In genomic region chr11:10500757-10501684, GRCh38 we compare ENCODE assay signal across 25 cellular contexts. TPM values are rescaled to one million over a fixed set of nuclear protein-coding genes. Genes with fewer than 3 reads are reported as not detected.
DNase-seq lines count a peak whose midpoint lies in the region; ATAC-seq and TF ChIP-seq lines count a peak whose summit lies in the region.
"Had no signal": no experiment of that assay in that cellular context is flagged by ENCODE, and none has a peak within 500 bp of the region (broad histone marks: within the 10 kb centered on the region; RNA-seq: fewer than 3 reads in every experiment).

No MANE protein-coding gene starts in this region.

- 88% methylated on average over 11 of the region's 20 CpGs for whole genome bisulfite sequencing in esophagus muscularis mucosa

- H3K4me3 Mint-ChIP-seq in activated CD8-positive, alpha-beta memory T cell treated with anti-CD3 and anti-CD28 coated beads, Interleukin-2, amount 10 ng/mL, durations not matched to agents 7 days and 5 days, result no peak overlapping the region
- H3K4me3 Mint-ChIP-seq in stimulated activated memory B cell treated with anti-CD40 and anti-IgM and Interleukin-4, amounts not matched to agents 10 μg/mL and 1 μg/mL and 100 μg/mL, for 72 hours, result no peak overlapping the region
- H3K4me3 Mint-ChIP-seq: CD4-positive, alpha-beta T cell had no signal

- H3K9me3 ChIP-seq in esophagus muscularis mucosa, result no peaks in the 10 kb centered on the region
- H3K9me3 ChIP-seq: BE2C, Caco-2, Peyer's patch had no signal

- H3K4me3 ChIP-seq in H7 (ENCODE audit: insufficient read depth, low read depth, low read length) (no peak overlapping the region), esophagus muscularis mucosa (no peak overlapping the region)
- H3K4me3 ChIP-seq: GM12878, Peyer's patch had no signal

- intact Hi-C loops in esophagus muscularis mucosa (cut with DNase I), result no loop called here

- no peak overlapping the region for H3K27ac Mint-ChIP-seq in activated CD8-positive, alpha-beta memory T cell treated with anti-CD3 and anti-CD28 coated beads, Interleukin-2, amount 10 ng/mL, durations not matched to agents 7 days and 5 days
- H3K27ac Mint-ChIP-seq in stimulated activated memory B cell treated with anti-CD40 and anti-IgM and Interleukin-4, amounts not matched to agents 10 μg/mL and 1 μg/mL and 100 μg/mL, for 72 hours, result peak overlapping the region; percentile 81

- no peak overlapping the region for H3K27ac ChIP-seq in esophagus muscularis mucosa (replicated peaks in 1 of 4)
- H3K27ac ChIP-seq: Peyer's patch had no signal

- no peak for TF ChIP-seq EP300 in esophagus muscularis mucosa (IDR thresholded peaks at IDR 0.05)

- DNase-seq in activated CD8-positive, alpha-beta memory T cell treated with anti-CD3 and anti-CD28 coated beads, Interleukin-2, amount 50 U/mL, for 48 hours, result peak; percentile 30
- DNase-seq in activated CD8-positive, alpha-beta memory T cell treated with anti-CD3 and anti-CD28 coated beads, Interleukin-2, amount 10 ng/mL, durations not matched to agents 7 days and 5 days, result no peak
- DNase-seq in H7 (peak; percentile 58), esophagus muscularis mucosa (ENCODE audit: extremely low spot score) (peak; percentile 75), HuH-7.5 (ENCODE audit: low spot score) (no peak), GM19240 (ENCODE audit: insufficient read length, low spot score) (no peak)
- DNase-seq: 8988T; BE2C; Caco-2; CD4-positive, alpha-beta T cell; DMS153; GF-D8; KG1; NCI-H1105 treated with DMSO at 0.1 percent for 48 hours; NCI-H1694; NCI-H2081 treated with DMSO at 0.1 percent for 48 hours; NCI-H446 treated with DMSO at 0.1 percent for 48 hours; NCI-H748 treated with DMSO at 0.1 percent for 48 hours; NK-92 treated with Interleukin-12 subunit alpha and Interleukin-12 subunit beta, amount 100 ng/mL, for 24 hours had no signal

- H3K4me1 ChIP-seq in esophagus muscularis mucosa, result peaks cover 0 to 6% (median 0%) of the 10 kb centered on the region in 4 donors
- H3K4me1 ChIP-seq: BE2C, Caco-2, Peyer's patch had no signal

- CTCF ChIA-PET in activated CD8-positive, alpha-beta memory T cell treated with anti-CD3 and anti-CD28 coated beads, Interleukin-2, amount 10 ng/mL, durations not matched to agents 7 days and 5 days (lab: Charles Lee), result no interaction called here

- no peak for ATAC-seq in activated CD8-positive, alpha-beta memory T cell treated with anti-CD3 and anti-CD28 coated beads, Interleukin-2, amount 10 ng/mL, durations not matched to agents 7 days and 5 days
- ATAC-seq in stimulated activated memory B cell treated with anti-CD40 and anti-IgM and Interleukin-4, amounts not matched to agents 10 μg/mL and 1 μg/mL and 100 μg/mL, for 72 hours, result no peak
- no peak for ATAC-seq in GM18498 (IDR thresholded peaks at IDR 0.05; ENCODE audit: unreplicated experiment)
- ATAC-seq: GM12878, HCT116, Right ventricle myocardium inferior had no signal

- no peaks in the 10 kb centered on the region for H3K9me3 Mint-ChIP-seq in activated CD8-positive, alpha-beta memory T cell treated with anti-CD3 and anti-CD28 coated beads, Interleukin-2, amount 10 ng/mL, durations not matched to agents 7 days and 5 days (ENCODE audit: low read depth)
- no peaks in the 10 kb centered on the region for H3K9me3 Mint-ChIP-seq in stimulated activated memory B cell treated with anti-CD40 and anti-IgM and Interleukin-4, amounts not matched to agents 10 μg/mL and 1 μg/mL and 100 μg/mL, for 72 hours
- H3K9me3 Mint-ChIP-seq: CD4-positive, alpha-beta T cell had no signal

- no peak for TF ChIP-seq POLR2A in esophagus muscularis mucosa (IDR thresholded peaks at IDR 0.05; ENCODE audit: low read depth)

- TF ChIP-seq CTCF in esophagus muscularis mucosa (IDR thresholded peaks at IDR 0.05), result no peak

- H3K4me1 Mint-ChIP-seq in activated CD8-positive, alpha-beta memory T cell treated with anti-CD3 and anti-CD28 coated beads, Interleukin-2, amount 10 ng/mL, durations not matched to agents 7 days and 5 days, result no peaks in the 10 kb centered on the region
- H3K4me1 Mint-ChIP-seq in stimulated activated memory B cell treated with anti-CD40 and anti-IgM and Interleukin-4, amounts not matched to agents 10 μg/mL and 1 μg/mL and 100 μg/mL, for 72 hours, result peaks cover 15% of the 10 kb centered on the region

- H3K27me3 Mint-ChIP-seq in activated CD8-positive, alpha-beta memory T cell treated with anti-CD3 and anti-CD28 coated beads, Interleukin-2, amount 10 ng/mL, durations not matched to agents 7 days and 5 days, result no peaks in the 10 kb centered on the region
- no peaks in the 10 kb centered on the region for H3K27me3 Mint-ChIP-seq in stimulated activated memory B cell treated with anti-CD40 and anti-IgM and Interleukin-4, amounts not matched to agents 10 μg/mL and 1 μg/mL and 100 μg/mL, for 72 hours
- H3K27me3 Mint-ChIP-seq: CD4-positive, alpha-beta T cell had no signal

- H3K36me3 Mint-ChIP-seq in activated CD8-positive, alpha-beta memory T cell treated with anti-CD3 and anti-CD28 coated beads, Interleukin-2, amount 10 ng/mL, durations not matched to agents 7 days and 5 days, result peaks cover 13% of the 10 kb centered on the region
- H3K36me3 Mint-ChIP-seq in stimulated activated memory B cell treated with anti-CD40 and anti-IgM and Interleukin-4, amounts not matched to agents 10 μg/mL and 1 μg/mL and 100 μg/mL, for 72 hours, result peaks cover 91% of the 10 kb centered on the region

- H3K27me3 ChIP-seq in H7 (ENCODE audit: control insufficient read depth, insufficient read depth, low read length) (no peaks in the 10 kb centered on the region), esophagus muscularis mucosa (no peaks in the 10 kb centered on the region)
- H3K27me3 ChIP-seq: BE2C, Peyer's patch had no signal

- H3K36me3 ChIP-seq in H7 (replicated peaks; ENCODE audit: control insufficient read depth, insufficient read depth, low read length) (peaks cover 2% of the 10 kb centered on the region; the same call in 1 of the 2 replicates), esophagus muscularis mucosa (peaks cover 0 to 49% (median 24%) of the 10 kb centered on the region in 4 donors)
- H3K36me3 ChIP-seq: BE2C had no signal

RNA-seq across cellular contexts. Expression of gene RNF141, which starts 40.0 kb away (rescaled TPM):
- 10 to 100 TPM in 1 of 2 experiments, 1 to 10 TPM in 1; 9.4 to 10.1 TPM for total RNA-seq in activated CD8-positive, alpha-beta memory T cell treated with anti-CD3 and anti-CD28 coated beads, Interleukin-2, amount 10 ng/mL, durations not matched to agents 7 days and 5 days
- total RNA-seq in H7 (2014; rRNA removed; shearing (Covaris generic)), result 21.8 and 27.6 TPM in 2 replicates
- 10 to 100 TPM; 24.1 to 39.3 (median 34.9) TPM for total RNA-seq in esophagus muscularis mucosa

RNA-seq across cellular contexts. Expression of gene AMPD3, which starts 46.0 kb away (rescaled TPM):
- 10 to 100 TPM in 1 of 2 experiments, 1 to 10 TPM in 1; 8.8 to 13.4 TPM for total RNA-seq in activated CD8-positive, alpha-beta memory T cell treated with anti-CD3 and anti-CD28 coated beads, Interleukin-2, amount 10 ng/mL, durations not matched to agents 7 days and 5 days
- 2.2 and 3.8 TPM in 2 replicates for total RNA-seq in H7 (2014; rRNA removed; shearing (Covaris generic))
- total RNA-seq in esophagus muscularis mucosa, result 1 to 10 TPM; 3.8 to 7.5 (median 5.1) TPM

Comparison
In these comparisons a context has a peak if more than half of its experiments do, and no peak if none do; other contexts are left out.
1. DNase-seq: peak in activated CD8-positive, alpha-beta memory T cell treated with anti-CD3 and anti-CD28 coated beads, Interleukin-2, amount 50 U/mL, for 48 hours (single experiment), H7 (single experiment) and esophagus muscularis mucosa (single experiment); none in activated CD8-positive, alpha-beta memory T cell treated with anti-CD3 and anti-CD28 coated beads, Interleukin-2, amount 10 ng/mL, durations not matched to agents 7 days and 5 days (single experiment), HuH-7.5 (single experiment) and GM19240 (single experiment).